ENCODE assay signal across 8 cellular contexts in the genomic region with DNA sequence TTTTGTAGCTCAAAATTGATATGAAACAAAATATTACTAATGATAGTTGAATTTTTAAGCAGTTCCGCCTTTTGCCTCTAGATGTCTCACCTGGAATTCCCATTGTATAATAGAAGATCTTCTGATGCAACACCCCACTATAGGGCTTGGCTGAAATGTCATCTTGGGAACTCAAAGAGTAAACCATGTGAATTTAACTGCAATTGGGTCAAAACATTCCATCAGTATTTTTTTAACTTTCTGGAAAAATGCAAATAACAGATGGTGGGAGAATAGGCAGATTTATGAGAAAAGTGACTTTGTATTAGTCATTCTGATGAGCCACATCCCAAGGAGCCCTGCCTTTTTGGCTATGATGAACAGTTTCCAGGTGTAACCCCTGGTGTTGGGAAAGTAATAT.
DNase-seq lines count a peak whose midpoint lies in the region; ATAC-seq, FAIRE-seq and TF ChIP-seq lines count a peak whose summit lies in the region.

No MANE protein-coding gene starts in this region.

- POLR2A ChIA-PET in CD8-positive, alpha-beta T cell (lab: Charles Lee), result interaction anchor here (0.8 kb wide), 1 partner anchor 910 kb away, joined by 3 read pairs; a partner anchor contains a TSS
- POLR2A ChIA-PET in naive thymus-derived CD4-positive, alpha-beta T cell (lab: Charles Lee), result interaction anchor here (0.5 kb wide), 1 partner anchor 58 kb away, joined by 3 read pairs; no protein-coding TSS in a partner anchor

- no peak overlapping the region for H3K27ac ChIP-seq in CD8-positive, alpha-beta T cell (ENCODE audit: low read depth, low read length)
- H3K27ac ChIP-seq in naive thymus-derived CD4-positive, alpha-beta T cell (ENCODE audit: low read depth, low read length), result no peak overlapping the region

- H3K4me1 ChIP-seq in CD8-positive, alpha-beta T cell (ENCODE audit: insufficient read depth, low read length), result no peaks in the 10 kb centered on the region
- no peaks in the 10 kb centered on the region for H3K4me1 ChIP-seq in naive thymus-derived CD4-positive, alpha-beta T cell (ENCODE audit: control insufficient read depth in 2 of 2, insufficient read depth in 2 of 2, low read length in 2 of 2)

- no peak for DNase-seq in CD8-positive, alpha-beta T cell
- peak; percentile 70 for DNase-seq in OCI-M1 (lab: John Stamatoyannopoulos, UW)
- DNase-seq in naive thymus-derived CD4-positive, alpha-beta T cell, result peak in 4 of 9 donors; percentile 4 to 16 (median 15)
- DNase-seq in activated naive CD4-positive, alpha-beta T cell (lab: John Stamatoyannopoulos, UW), result no peak
- DNase-seq in HK-2 (ENCODE audit: unreplicated experiment), result no peak

- no peaks in the 10 kb centered on the region for H3K9me3 ChIP-seq in CD8-positive, alpha-beta T cell (ENCODE audit: low read length)
- H3K9me3 ChIP-seq in naive thymus-derived CD4-positive, alpha-beta T cell (ENCODE audit: control insufficient read depth in 2 of 3, low read length in 3 of 3), result no peaks in the 10 kb centered on the region

- no peaks in the 10 kb centered on the region for H3K27me3 ChIP-seq in CD8-positive, alpha-beta T cell (ENCODE audit: insufficient read depth, low read length)
- H3K27me3 ChIP-seq in naive thymus-derived CD4-positive, alpha-beta T cell (ENCODE audit: control insufficient read depth in 2 of 2, insufficient read depth in 2 of 2, low read length in 2 of 2), result no peaks in the 10 kb centered on the region

- intact Hi-C loops in CD8-positive, alpha-beta T cell (cut with DNase I, micrococcal nuclease), result loop anchor here (2.0 kb wide), 1 partner anchor 1095 kb away; no protein-coding TSS in a partner anchor
- intact Hi-C loops in naive thymus-derived CD4-positive, alpha-beta T cell (cut with micrococcal nuclease), result loop anchor here in 1 of 2 donors (5.0 kb wide), 1 partner anchor 1878 kb away; no protein-coding TSS in a partner anchor

- ATAC-seq in CD8-positive, alpha-beta T cell, result no peak
- ATAC-seq in GM18909 (IDR thresholded peaks at IDR 0.05; ENCODE audit: poor library complexity, unreplicated experiment) (peak; percentile 72), HG03378 (IDR thresholded peaks at IDR 0.05; ENCODE audit: unreplicated experiment) (peak; percentile 80)
- peak; percentile 50 for ATAC-seq in naive thymus-derived CD4-positive, alpha-beta T cell

- peak; percentile 96 for FAIRE-seq in endometrium (lab: Jason Lieb, UNC)

- peak; percentile 61 for TF ChIP-seq CTCF in CD8-positive, alpha-beta T cell (IDR thresholded peaks at IDR 0.05)

- CTCF ChIA-PET in CD8-positive, alpha-beta T cell (lab: Charles Lee), result interaction anchor here (0.6 to 1.8 kb wide), 12 partner anchors 9 to 1877 kb away, joined by 3 to 8 read pairs (median 3); a partner anchor contains a TSS
- CTCF ChIA-PET in naive thymus-derived CD4-positive, alpha-beta T cell (lab: Charles Lee), result interaction anchor here (0.6 to 3.0 kb wide), 6 partner anchors 9 to 1355 kb away, joined by 3 to 25 read pairs (median 4); no protein-coding TSS in a partner anchor

- peaks cover 10% of the 10 kb centered on the region for H3K27me3 Mint-ChIP-seq in CD8-positive, alpha-beta T cell (ENCODE audit: low read depth)
- H3K27me3 Mint-ChIP-seq in naive thymus-derived CD4-positive, alpha-beta T cell, result peaks cover 0 to 15% (median 4%) of the 10 kb centered on the region in 5 donors

- H3K36me3 ChIP-seq in CD8-positive, alpha-beta T cell (ENCODE audit: insufficient read depth, low read length), result no peaks in the 10 kb centered on the region
- H3K36me3 ChIP-seq in naive thymus-derived CD4-positive, alpha-beta T cell (ENCODE audit: control insufficient read depth in 2 of 3, insufficient read depth in 3 of 3, low read length in 3 of 3), result no peaks in the 10 kb centered on the region

- H3K27ac Mint-ChIP-seq in CD8-positive, alpha-beta T cell, result no peak overlapping the region
- H3K27ac Mint-ChIP-seq in naive thymus-derived CD4-positive, alpha-beta T cell, result no peak overlapping the region

- no peak overlapping the region for H3K4me3 ChIP-seq in CD8-positive, alpha-beta T cell (ENCODE audit: low read depth, low read length)
- H3K4me3 ChIP-seq in naive thymus-derived CD4-positive, alpha-beta T cell (ENCODE audit: low read length), result no peak overlapping the region

- no peaks in the 10 kb centered on the region for H3K4me1 Mint-ChIP-seq in CD8-positive, alpha-beta T cell (ENCODE audit: low read depth)
- no peaks in the 10 kb centered on the region for H3K4me1 Mint-ChIP-seq in naive thymus-derived CD4-positive, alpha-beta T cell

- H3K4me3 Mint-ChIP-seq in CD8-positive, alpha-beta T cell, result no peak overlapping the region
- no peak overlapping the region for H3K4me3 Mint-ChIP-seq in naive thymus-derived CD4-positive, alpha-beta T cell

- no peaks in the 10 kb centered on the region for H3K36me3 Mint-ChIP-seq in CD8-positive, alpha-beta T cell
- H3K36me3 Mint-ChIP-seq in naive thymus-derived CD4-positive, alpha-beta T cell, result no peaks in the 10 kb centered on the region

- no peaks in the 10 kb centered on the region for H3K9me3 Mint-ChIP-seq in CD8-positive, alpha-beta T cell
- H3K9me3 Mint-ChIP-seq in naive thymus-derived CD4-positive, alpha-beta T cell, result no peaks in the 10 kb centered on the region
